17 cellular contexts compared by ENCODE assay signal in genomic region chr12:14086838-14087237, GRCh38.
DNase-seq lines count a peak whose midpoint lies in the region; ATAC-seq and TF ChIP-seq lines count a peak whose summit lies in the region.
"Had no signal": no experiment of that assay in that cellular context is flagged by ENCODE, and none has a peak within 500 bp of the region (broad histone marks: within the 10 kb centered on the region; RNA-seq: fewer than 3 reads in every experiment).

No MANE protein-coding gene starts in this region.

- H3K4me3 ChIP-seq in mucosa of descending colon (no peak overlapping the region), psoas muscle (no peak overlapping the region)
- H3K4me3 ChIP-seq: A549; BLaER1 treated with 17β-estradiol and CSF1 and Interleukin-3, amounts not matched to agents 10 nM and 100 nM had no signal

- no peak overlapping the region for H3K27ac Mint-ChIP-seq in activated CD4-positive, alpha-beta memory T cell treated with anti-CD3 and anti-CD28 coated beads, Interleukin-2, amount 10 ng/mL, durations not matched to agents 7 days and 5 days
- H3K27ac Mint-ChIP-seq: B cell; CD4-positive, alpha-beta T cell; CD8-positive, alpha-beta T cell had no signal

- TF ChIP-seq CTCF in mucosa of descending colon (IDR thresholded peaks at IDR 0.05), result no peak
- TF ChIP-seq CTCF in psoas muscle (IDR thresholded peaks at IDR 0.05), result no peak

- no peaks in the 10 kb centered on the region for H3K27me3 ChIP-seq in psoas muscle (ENCODE audit: insufficient read depth in 3 of 3, low read length in 2 of 3)
- H3K27me3 ChIP-seq: BLaER1 treated with 17β-estradiol and CSF1 and Interleukin-3, amounts not matched to agents 10 nM and 100 nM had no signal

- H3K9me3 ChIP-seq in mucosa of descending colon (no peaks in the 10 kb centered on the region), psoas muscle (no peaks in the 10 kb centered on the region)
- H3K9me3 ChIP-seq: A549, Caco-2 had no signal

- H3K9me3 Mint-ChIP-seq in activated CD4-positive, alpha-beta memory T cell treated with anti-CD3 and anti-CD28 coated beads, Interleukin-2, amount 10 ng/mL, durations not matched to agents 7 days and 5 days, result no peaks in the 10 kb centered on the region
- H3K9me3 Mint-ChIP-seq: CD4-positive, alpha-beta T cell had no signal

- intact Hi-C loops in mucosa of descending colon (cut with DNase I, micrococcal nuclease), result no loop called here
- intact Hi-C loops in psoas muscle (cut with DNase I), result no loop called here

- no peak overlapping the region for H3K4me3 Mint-ChIP-seq in activated CD4-positive, alpha-beta memory T cell treated with anti-CD3 and anti-CD28 coated beads, Interleukin-2, amount 10 ng/mL, durations not matched to agents 7 days and 5 days
- H3K4me3 Mint-ChIP-seq: B cell; CD4-positive, alpha-beta T cell; CD8-positive, alpha-beta T cell had no signal

- H3K27me3 Mint-ChIP-seq in activated CD4-positive, alpha-beta memory T cell treated with anti-CD3 and anti-CD28 coated beads, Interleukin-2, amount 10 ng/mL, durations not matched to agents 7 days and 5 days, result no peaks in the 10 kb centered on the region
- H3K27me3 Mint-ChIP-seq: CD4-positive, alpha-beta T cell had no signal

- no peak overlapping the region for H3K27ac ChIP-seq in psoas muscle
- H3K27ac ChIP-seq: 22Rv1; A549; BLaER1 treated with 17β-estradiol and CSF1 and Interleukin-3, amounts not matched to agents 10 nM and 100 nM; C4-2B had no signal

- H3K4me1 ChIP-seq in mucosa of descending colon (ENCODE audit: low read depth) (no peaks in the 10 kb centered on the region), psoas muscle (no peaks in the 10 kb centered on the region)
- H3K4me1 ChIP-seq: A549; BLaER1 treated with 17β-estradiol and CSF1 and Interleukin-3, amounts not matched to agents 10 nM and 100 nM; Caco-2 had no signal

- DNase-seq in NCI-H1930 (lab: John Stamatoyannopoulos, UW) (peak; percentile 25 to 38), NCI-H2081 treated with DMSO at 0.1 percent for 48 hours (lab: John Stamatoyannopoulos, UW) (peak; percentile 56), mucosa of descending colon (no peak), psoas muscle (no peak)
- no peak for DNase-seq in activated CD4-positive, alpha-beta memory T cell treated with anti-CD3 and anti-CD28 coated beads, Interleukin-2, amount 10 ng/mL, durations not matched to agents 7 days and 5 days
- DNase-seq: AML-193; Caco-2; Calu3; CD4-positive, alpha-beta T cell; CD8-positive, alpha-beta T cell; DMS79 treated with DMSO at 0.1 percent for 48 hours; GF-D8 had no signal

- ATAC-seq in mucosa of descending colon (peak; percentile 94), psoas muscle (no peak)
- ATAC-seq: A549; CD8-positive, alpha-beta T cell had no signal

- POLR2A ChIA-PET in activated CD4-positive, alpha-beta memory T cell treated with anti-CD3 and anti-CD28 coated beads, Interleukin-2, amount 10 ng/mL, durations not matched to agents 7 days and 5 days (lab: Charles Lee), result no interaction called here

- H3K36me3 ChIP-seq in mucosa of descending colon (ENCODE audit: low read depth) (no peaks in the 10 kb centered on the region), psoas muscle (ENCODE audit: insufficient read depth in 1 of 2, low read depth in 1 of 2) (no peaks in the 10 kb centered on the region)
- H3K36me3 ChIP-seq: BLaER1 treated with 17β-estradiol and CSF1 and Interleukin-3, amounts not matched to agents 10 nM and 100 nM had no signal

- CTCF ChIA-PET in activated CD4-positive, alpha-beta memory T cell treated with anti-CD3 and anti-CD28 coated beads, Interleukin-2, amount 10 ng/mL, durations not matched to agents 7 days and 5 days (lab: Charles Lee), result no interaction called here

- no peaks in the 10 kb centered on the region for H3K36me3 Mint-ChIP-seq in activated CD4-positive, alpha-beta memory T cell treated with anti-CD3 and anti-CD28 coated beads, Interleukin-2, amount 10 ng/mL, durations not matched to agents 7 days and 5 days (ENCODE audit: low read depth)
- H3K36me3 Mint-ChIP-seq: CD8-positive, alpha-beta T cell had no signal

- no peaks in the 10 kb centered on the region for H3K4me1 Mint-ChIP-seq in activated CD4-positive, alpha-beta memory T cell treated with anti-CD3 and anti-CD28 coated beads, Interleukin-2, amount 10 ng/mL, durations not matched to agents 7 days and 5 days
- H3K4me1 Mint-ChIP-seq: B cell had no signal

Comparison
In these comparisons a context has a peak if more than half of its experiments do, and no peak if none do; other contexts are left out.
1. DNase-seq: peak in NCI-H1930 (2 of 2) and NCI-H2081 treated with DMSO at 0.1 percent for 48 hours (single experiment); none in mucosa of descending colon (0 of 3), activated CD4-positive, alpha-beta memory T cell treated with anti-CD3 and anti-CD28 coated beads, Interleukin-2, amount 10 ng/mL, durations not matched to agents 7 days and 5 days (single experiment) and psoas muscle (0 of 2).